Comparison of ENCODE assay signal across 25 cellular contexts in genomic region chr1:209911746-209912145, GRCh38. TPM values are rescaled to one million over a fixed set of nuclear protein-coding genes. Genes with fewer than 3 reads are reported as not detected.
"Had no signal": no experiment of that assay in that cellular context is flagged by ENCODE, and none has a peak within 500 bp of the region (broad histone marks: within the 10 kb centered on the region; RNA-seq: fewer than 3 reads in every experiment).

No MANE protein-coding gene starts in this region.

- H3K36me3 ChIP-seq: SJSA1 had no signal

- H3K9me3 ChIP-seq: SJSA1 had no signal

- H3K27me3 Mint-ChIP-seq: IgD-negative memory B cell had no signal

- H3K4me2 ChIP-seq: KMS-11 had no signal

- H3K27ac ChIP-seq: HL-60, KMS-11, SJSA1, SK-N-MC had no signal

- H3K4me1 ChIP-seq: SJSA1 had no signal

- H3K9ac ChIP-seq: KMS-11 had no signal

- DNase-seq: Kasumi-1; NCI-H1092; NCI-H1105 treated with DMSO at 0.1 percent for 48 hours; NCI-H1417 treated with DMSO at 0.1 percent for 48 hours; NCI-H146; NCI-H1694 treated with DMSO at 0.1 percent for 48 hours; NCI-H1930; NCI-H2081; NCI-H2107; NCI-H2227 treated with DMSO at 0.1 percent for 48 hours; NCI-H524 treated with DMSO at 0.1 percent for 48 hours; NCI-H69; NCI-H774; NK-92 treated with Interleukin-12 subunit alpha and Interleukin-12 subunit beta, amount 100 ng/mL, for 24 hours; PC-3; Right ventricle myocardium superior; SIG-M5 had no signal

- H3K4me3 ChIP-seq: K562, SJSA1, SK-N-MC had no signal

- H3K36me3 Mint-ChIP-seq: IgD-negative memory B cell had no signal

- H3K27me3 ChIP-seq: SJSA1 had no signal

- H3K4me3 Mint-ChIP-seq: IgD-negative memory B cell had no signal

- H3K4me1 Mint-ChIP-seq: IgD-negative memory B cell had no signal

- ATAC-seq: K562, Panc1, PC-3 had no signal

RNA-seq across cellular contexts. Expression of gene SYT14, which starts 26.3 kb away (rescaled TPM):
- total RNA-seq: K562, OCI-LY7, Right ventricle myocardium superior had no signal
- polyA plus RNA-seq: IgD-negative memory B cell had no signal
